13 cellular contexts compared by ENCODE assay signal in the genomic region with DNA sequence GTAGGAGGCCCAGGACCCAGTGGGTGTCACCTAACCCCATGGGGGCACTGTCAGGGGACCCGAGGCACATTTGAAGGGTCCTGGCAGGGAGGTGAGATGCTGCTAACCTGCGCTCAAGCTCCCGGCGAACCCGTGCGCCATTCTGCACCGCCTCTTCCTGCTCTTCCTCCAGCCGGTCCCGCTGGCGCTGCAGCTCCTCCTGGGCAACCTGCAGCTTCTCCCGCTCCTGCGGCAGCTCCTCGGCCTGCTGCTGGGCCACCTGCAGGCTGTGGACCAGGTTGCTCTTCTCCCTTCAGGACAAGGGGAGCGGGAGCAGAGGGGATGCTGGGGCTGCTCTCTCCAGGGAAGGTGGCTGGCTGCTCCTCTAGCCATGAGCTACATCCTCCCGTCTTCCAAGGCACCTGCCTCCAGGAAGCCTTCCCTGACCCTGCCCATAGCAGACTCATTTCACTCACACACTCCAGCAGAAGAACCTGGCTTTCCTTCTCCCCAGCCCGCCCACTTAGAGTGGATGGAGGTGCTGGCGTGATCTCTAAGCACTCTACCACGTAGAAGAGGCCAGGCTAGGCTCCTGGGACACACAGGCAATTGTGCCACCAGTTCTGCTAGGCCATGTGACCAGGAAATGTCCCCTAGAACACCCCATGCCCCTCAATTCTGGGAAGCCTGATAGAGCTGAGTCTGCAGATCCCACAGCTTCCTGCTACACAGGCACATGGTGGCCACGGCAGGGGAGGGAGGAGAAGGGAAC. TPM values are rescaled to one million over a fixed set of nuclear protein-coding genes. Genes with fewer than 3 reads are reported as not detected.
A peak's percentile ranks its signal among the peaks of the same experiment; 100 is the strongest.
DNase-seq lines count a peak whose midpoint lies in the region; ATAC-seq and TF ChIP-seq lines count a peak whose summit lies in the region.
"Had no signal": no experiment of that assay in that cellular context is flagged by ENCODE, and none has a peak within 500 bp of the region (broad histone marks: within the 10 kb centered on the region; RNA-seq: fewer than 3 reads in every experiment).

No MANE protein-coding gene starts in this region.

- TF ChIP-seq RAD21 in Ishikawa (IDR thresholded peaks at IDR 0.05; ENCODE audit: low read depth): no peak

- H3K36me3 ChIP-seq in heart left ventricle: peaks cover 6 to 99% (median 97%) of the 10 kb centered on the region in 9 donors
- peaks cover 55% of the 10 kb centered on the region for H3K36me3 ChIP-seq in rectal smooth muscle tissue (ENCODE audit: control insufficient read depth, insufficient read depth, low read length)

- peak overlapping the region; percentile 3 for H3K9ac ChIP-seq in rectal smooth muscle tissue (ENCODE audit: low read length)

- no peak for TF ChIP-seq CTCF in GM13977 (IDR thresholded peaks at IDR 0.05; ENCODE audit: extremely low read depth, insufficient read depth, missing control alignments)
- TF ChIP-seq CTCF in heart left ventricle (IDR thresholded peaks at IDR 0.05): no peak

- ATAC-seq in heart left ventricle (no peak), HG03520 (IDR thresholded peaks at IDR 0.05; ENCODE audit: unreplicated experiment) (no peak), GM19395 (IDR thresholded peaks at IDR 0.05; ENCODE audit: unreplicated experiment) (no peak)
- ATAC-seq: naive thymus-derived CD8-positive, alpha-beta T cell; PC-3; stimulated activated naive CD8-positive, alpha-beta T cell treated with anti-CD3 and anti-CD28 coated beads, Interleukin-15, Interleukin-2, amounts not matched to agents 100 U/mL and 50 U/mL, for 24 hours had no signal

- 91 to 92% (median 91%) methylated on average over 19 of the region's 19 CpGs for WGBS in heart left ventricle, 4 donors

- TF ChIP-seq POLR2A in heart left ventricle (IDR thresholded peaks at IDR 0.05): no peak

- H3K27me3 ChIP-seq in heart left ventricle (no peaks in the 10 kb centered on the region), rectal smooth muscle tissue (ENCODE audit: control insufficient read depth, insufficient read depth, low read length) (no peaks in the 10 kb centered on the region)

- DNase-seq in GM13977 (ENCODE audit: low spot score): peak; percentile 68
- peak in 4 of 5 donors; percentile 26 to 75 (median 30) for DNase-seq in heart left ventricle
- DNase-seq in SHP77 (lab: John Stamatoyannopoulos, UW): no peak
- DNase-seq: central memory CD4-positive, alpha-beta T cell; Karpas-422; NCI-H2107; PC-3; stimulated activated naive CD8-positive, alpha-beta T cell treated with anti-CD3 and anti-CD28 coated beads, Interleukin-15, Interleukin-2, amounts not matched to agents 100 U/mL and 50 U/mL, for 24 hours had no signal

- H3K4me1 ChIP-seq in heart left ventricle: peaks cover 0 to 4% (median 0%) of the 10 kb centered on the region in 12 donors
- no peaks in the 10 kb centered on the region for H3K4me1 ChIP-seq in rectal smooth muscle tissue (ENCODE audit: control insufficient read depth, insufficient read depth, low read length)

- no peaks in the 10 kb centered on the region for H3K9me3 ChIP-seq in heart left ventricle

- no peak overlapping the region for H3K4me3 ChIP-seq in heart left ventricle
- no peak overlapping the region for H3K4me3 ChIP-seq in rectal smooth muscle tissue (ENCODE audit: low read length)

- no peak for TF ChIP-seq EP300 in Ishikawa (IDR thresholded peaks at IDR 0.05; ENCODE audit: borderline replicate concordance)

- in situ Hi-C loops in GM13977 (cut with MboI; ENCODE audit: low pct_unique_long_range_greater_than_20kb, low sequenced_read_pairs, unreplicated experiment): loop anchor here (10.0 kb wide), 1 partner anchor 416 kb away; no protein-coding TSS in a partner anchor

- no peak overlapping the region for H3K27ac ChIP-seq in heart left ventricle
- H3K27ac ChIP-seq in rectal smooth muscle tissue (ENCODE audit: low read depth, low read length): no peak overlapping the region

- intact Hi-C loops in heart left ventricle (cut with DNase I): no loop called here

TF ChIP-seq in Ishikawa, 13 proteins besides CTCF, POLR2A, EP300 and RAD21:
- TF ChIP-seq YY1 (IDR thresholded peaks at IDR 0.05; ENCODE audit: low read depth): no peak
- no peak for TF ChIP-seq NFIC (IDR thresholded peaks at IDR 0.05)
- TF ChIP-seq ZBTB7A (IDR thresholded peaks at IDR 0.05; ENCODE audit: low read depth): no peak
- TF ChIP-seq, protein P1, sequence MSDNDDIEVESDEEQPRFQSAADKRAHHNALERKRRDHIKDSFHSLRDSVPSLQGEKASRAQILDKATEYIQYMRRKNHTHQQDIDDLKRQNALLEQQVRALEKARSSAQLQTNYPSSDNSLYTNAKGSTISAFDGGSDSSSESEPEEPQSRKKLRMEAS (IDR thresholded peaks at IDR 0.05): no peak
- TF ChIP-seq, protein P2, sequence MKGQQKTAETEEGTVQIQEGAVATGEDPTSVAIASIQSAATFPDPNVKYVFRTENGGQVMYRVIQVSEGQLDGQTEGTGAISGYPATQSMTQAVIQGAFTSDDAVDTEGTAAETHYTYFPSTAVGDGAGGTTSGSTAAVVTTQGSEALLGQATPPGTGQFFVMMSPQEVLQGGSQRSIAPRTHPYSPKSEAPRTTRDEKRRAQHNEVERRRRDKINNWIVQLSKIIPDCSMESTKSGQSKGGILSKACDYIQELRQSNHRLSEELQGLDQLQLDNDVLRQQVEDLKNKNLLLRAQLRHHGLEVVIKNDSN (IDR thresholded peaks at IDR 0.05): peak; percentile 46; the same call in 1 of the 2 replicates
- no peak for TF ChIP-seq TAF1 (IDR thresholded peaks at IDR 0.05; ENCODE audit: low read depth)

RNA-seq across cellular contexts. Expression of a gene that starts 15.2 kb away (rescaled TPM):
- 10 to 100 TPM in 8 of 9 donors, 1 to 10 TPM in 1; 4.7 to 18.2 (median 14.3) TPM for total RNA-seq in heart left ventricle
- 1 to 10 TPM; 4.4 to 4.8 TPM for polyA plus RNA-seq in heart left ventricle

RNA-seq across cellular contexts. Expression of a gene that starts 38.2 kb away (rescaled TPM):
- 1,000 to 10,000 TPM in 6 of 9 donors, 100 to 1,000 TPM in 1, not detected in 2; 364 to 3,776 (median 2,470) TPM for total RNA-seq in heart left ventricle
- not detected for polyA plus RNA-seq in heart left ventricle

Comparison
In these comparisons a context has a peak if more than half of its experiments do, and no peak if none do; other contexts are left out.
1. DNase-seq: peak in GM13977 (single experiment) and heart left ventricle (4 of 5); none in SHP77 (0 of 2).